ENCODE assay signal across 21 cellular contexts in the genomic region with DNA sequence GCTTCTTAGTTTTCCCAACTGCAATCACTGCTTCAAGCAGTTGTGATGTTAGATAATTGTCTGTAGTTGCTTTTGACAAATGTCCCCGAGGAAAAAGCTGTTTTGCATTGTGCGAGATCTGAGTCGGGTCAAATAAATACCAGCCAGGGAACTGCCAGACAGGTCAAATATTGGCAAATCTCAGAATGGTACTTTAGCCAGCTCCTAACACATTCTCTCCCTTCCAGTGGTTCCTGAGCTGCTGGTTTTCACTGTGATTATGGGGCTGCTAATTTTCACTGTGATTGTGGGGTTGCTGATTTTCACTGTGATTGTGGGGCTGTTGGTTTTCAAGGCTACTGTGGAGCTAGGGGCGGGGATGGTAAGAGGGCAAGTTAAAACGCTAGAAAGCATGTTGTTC. TPM values are rescaled to one million over a fixed set of nuclear protein-coding genes. Genes with fewer than 3 reads are reported as not detected.
DNase-seq lines count a peak whose midpoint lies in the region; ATAC-seq, FAIRE-seq and TF ChIP-seq lines count a peak whose summit lies in the region.
"Had no signal": no experiment of that assay in that cellular context is flagged by ENCODE, and none has a peak within 500 bp of the region (broad histone marks: within the 10 kb centered on the region; RNA-seq: fewer than 3 reads in every experiment).

No MANE protein-coding gene starts in this region.

- H3K56ac ChIP-seq in H1 (replicated peaks; ENCODE audit: insufficient read length, low read depth, low read length) = no peak overlapping the region
- no peak overlapping the region for H3K56ac ChIP-seq in mesendoderm (ENCODE audit: low read length)

- no peaks in the 10 kb centered on the region for H3K23me2 ChIP-seq in H1 (ENCODE audit: low read depth, low read length)

- H2BK12ac ChIP-seq in H1 (ENCODE audit: low read depth, low read length) = no peak overlapping the region

- H3K79me1 ChIP-seq in H1 (ENCODE audit: low read depth, low read length) (no peaks in the 10 kb centered on the region), mesendoderm (ENCODE audit: low read length) (no peaks in the 10 kb centered on the region)

- no peak for ATAC-seq in HG02798 (IDR thresholded peaks at IDR 0.05; ENCODE audit: poor library complexity, unreplicated experiment)
- ATAC-seq: A549 had no signal

- POLR2A ChIA-PET in H1 (lab: Charles Lee; ENCODE audit: partially characterized antibody) = interaction anchor here (1.1 to 1.4 kb wide), 2 partner anchors 13 to 15 kb away, joined by 3 read pairs; no protein-coding TSS in a partner anchor

- FAIRE-seq in H1 (lab: Jason Lieb, UNC) = no peak
- FAIRE-seq: D721Med, G401.6, GM12891, GM19239, H54 had no signal

- 95% methylated on average over 5 of the region's 5 CpGs; no CpG with 5 or more reads in 1 of the 2 experiments for WGBS in H1 (ENCODE audit: extremely low coverage in 1 of 2, insufficient coverage in 1 of 2, insufficient read length in 1 of 2, insufficient replicate concordance in 2 of 2, low coverage in 1 of 2, low lambda C conversion rate in 2 of 2, missing lambda C conversion rate in 1 of 2), 2 experiments
- no CpG with 5 or more reads among the region's 5 CpGs for WGBS in mesendoderm (ENCODE audit: extremely low coverage, insufficient coverage, low lambda C conversion rate)

- DNase-seq in NCI-H2227 (lab: John Stamatoyannopoulos, UW; ENCODE audit: unreplicated experiment) = peak; percentile 10
- DNase-seq in NCI-H2227 treated with DMSO at 0.1 percent for 48 hours (lab: John Stamatoyannopoulos, UW) = no peak
- DNase-seq in H1 (ENCODE audit: low read depth in 1 of 2, low spot score in 2 of 2) = no peak
- DNase-seq in mesendoderm = peak; percentile 55
- no peak for DNase-seq in activated T-cell treated with anti-CD3 and anti-CD28 coated beads, Interleukin-2, amount 50 U/mL, for 48 hours
- DNase-seq in dorsolateral prefrontal cortex = no peak
- DNase-seq: AML-193; Caco-2; CD4-positive, alpha-beta T cell; HCEC 1CT had no signal

- H2AK5ac ChIP-seq in H1 (ENCODE audit: low read depth, low read length) = no peak overlapping the region
- H2AK5ac ChIP-seq in mesendoderm (ENCODE audit: low read length) = no peak overlapping the region

- H3K4me3 ChIP-seq in H1 (ENCODE audit: extremely low read depth in 1 of 4, insufficient read depth in 2 of 4, low read depth in 3 of 4, low read length in 4 of 4) (no peak overlapping the region), mesendoderm (ENCODE audit: low read length) (no peak overlapping the region), parathyroid adenoma (ENCODE audit: low read depth, low read length) (no peak overlapping the region), dorsolateral prefrontal cortex (no peak overlapping the region)
- H3K4me3 ChIP-seq: A549 had no signal

- no peak overlapping the region for H3K9ac ChIP-seq in H1 (replicated peaks in 1 of 4; ENCODE audit: extremely low read depth in 1 of 4, low read depth in 3 of 4, low read length in 3 of 4)
- no peak overlapping the region for H3K9ac ChIP-seq in mesendoderm (ENCODE audit: low read length)
- no peak overlapping the region for H3K9ac ChIP-seq in parathyroid adenoma

- intact Hi-C loops in dorsolateral prefrontal cortex (cut with DNase I) = loop anchor here in 1 of 2 donors (5.0 kb wide), 1 partner anchor 1014 kb away; no protein-coding TSS in a partner anchor

- H3K27me3 ChIP-seq in H1 (replicated peaks in 1 of 4; ENCODE audit: control insufficient read depth in 3 of 4, extremely low read depth in 1 of 4, insufficient read depth in 3 of 4, low read length in 3 of 4) (no peaks in the 10 kb centered on the region), mesendoderm (ENCODE audit: insufficient read depth, low read length, poor library complexity) (no peaks in the 10 kb centered on the region), parathyroid adenoma (ENCODE audit: control insufficient read depth, insufficient read depth, low read length) (no peaks in the 10 kb centered on the region), dorsolateral prefrontal cortex (peaks cover 0 to 8% (median 0%) of the 10 kb centered on the region in 45 donors)

- no peak overlapping the region for H2BK20ac ChIP-seq in H1 (ENCODE audit: low read length)

- TF ChIP-seq EP300 in H1 (IDR thresholded peaks at IDR 0.05; ENCODE audit: borderline replicate concordance in 1 of 2, low read depth in 2 of 2, low read length in 2 of 2) = no peak

- no peaks in the 10 kb centered on the region for H3K4me1 ChIP-seq in H1 (replicated peaks in 1 of 4; ENCODE audit: control insufficient read depth in 3 of 4, insufficient read depth in 4 of 4, low read length in 3 of 4)
- no peaks in the 10 kb centered on the region for H3K4me1 ChIP-seq in mesendoderm (ENCODE audit: control insufficient read depth, low read depth, low read length)
- peaks cover 5% of the 10 kb centered on the region for H3K4me1 ChIP-seq in parathyroid adenoma
- H3K4me1 ChIP-seq: A549, Caco-2 had no signal

- TF ChIP-seq RAD21 in H1 (IDR thresholded peaks at IDR 0.05 in 1 of 2, conservative IDR thresholded peaks at IDR 0.05 in 1 of 2; ENCODE audit: low read depth in 2 of 2, low read length in 2 of 2) = no peak

- H2BK120ac ChIP-seq in H1 (replicated peaks; ENCODE audit: low read depth, low read length) = no peak overlapping the region
- no peak overlapping the region for H2BK120ac ChIP-seq in mesendoderm (ENCODE audit: low read depth, low read length)

- H2BK15ac ChIP-seq in H1 (ENCODE audit: low read length) = no peak overlapping the region
- no peak overlapping the region for H2BK15ac ChIP-seq in mesendoderm (replicated peaks; ENCODE audit: low read depth)

- CTCF ChIA-PET in H1 (lab: Charles Lee; ENCODE audit: partially characterized antibody) = interaction anchor here (0.9 to 1.9 kb wide), 5 partner anchors 56 to 129 kb away, joined by 3 to 6 read pairs (median 4); no protein-coding TSS in a partner anchor

- H3K4me2 ChIP-seq in H1 (ENCODE audit: insufficient read depth in 1 of 2, low read depth in 2 of 2, low read length in 2 of 2) (no peak overlapping the region), mesendoderm (ENCODE audit: low read length) (no peak overlapping the region), parathyroid adenoma (ENCODE audit: low read length) (no peak overlapping the region)
- H3K4me2 ChIP-seq: A549 had no signal

- H4K8ac ChIP-seq in H1 (ENCODE audit: extremely low read depth, insufficient read depth, low read length) = no peak overlapping the region
- no peak overlapping the region for H4K8ac ChIP-seq in mesendoderm (ENCODE audit: low read depth, low read length)

- no peak overlapping the region for H4K5ac ChIP-seq in H1 (ENCODE audit: insufficient read length, low read depth, low read length)
- H4K5ac ChIP-seq in mesendoderm (ENCODE audit: low read length) = no peak overlapping the region

- H3K14ac ChIP-seq in H1 (ENCODE audit: insufficient read length) = no peak overlapping the region

- no peaks in the 10 kb centered on the region for H4K20me1 ChIP-seq in H1 (replicated peaks in 1 of 2; ENCODE audit: control insufficient read depth in 1 of 2, insufficient read depth in 2 of 2, low read length in 2 of 2)

- H2AFZ ChIP-seq in H1 (ENCODE audit: low read length) (peak overlapping the region; percentile 19; the same call in 1 of the 2 replicates), parathyroid adenoma (peak overlapping the region; percentile 45)

- TF ChIP-seq CTCF in H1 (IDR thresholded peaks at IDR 0.05; ENCODE audit: control extremely low read depth in 1 of 3, insufficient read depth in 1 of 3, low read depth in 1 of 3, low read length in 3 of 3) (no peak), parathyroid adenoma (IDR thresholded peaks at IDR 0.05) (no peak), dorsolateral prefrontal cortex (IDR thresholded peaks at IDR 0.05 in 54 of 56, conservative IDR thresholded peaks at IDR 0.05 in 2 of 56; ENCODE audit: low read depth in 1 of 56, partially characterized antibody in 56 of 56) (no peak)

- H3K4ac ChIP-seq in H1 (replicated peaks; ENCODE audit: insufficient read length, low read depth, low read length) = no peak overlapping the region
- H3K4ac ChIP-seq in mesendoderm (ENCODE audit: low read depth, low read length) = no peak overlapping the region

- no peak for TF ChIP-seq POLR2A in H1 (IDR thresholded peaks at IDR 0.05; ENCODE audit: control extremely low read depth in 1 of 2, low read depth in 2 of 2, low read length in 2 of 2)

- H3K27ac ChIP-seq in H1 (ENCODE audit: low read depth, low read length) (no peak overlapping the region), mesendoderm (ENCODE audit: low read depth, low read length) (no peak overlapping the region), parathyroid adenoma (no peak overlapping the region), dorsolateral prefrontal cortex (no peak overlapping the region)
- H3K27ac ChIP-seq: 22Rv1, C4-2B had no signal

- H3K36me3 ChIP-seq in H1 (ENCODE audit: control insufficient read depth in 2 of 4, insufficient read depth in 4 of 4, low read length in 3 of 4) (no peaks in the 10 kb centered on the region), mesendoderm (ENCODE audit: control insufficient read depth, insufficient read depth, low read length) (no peaks in the 10 kb centered on the region), parathyroid adenoma (ENCODE audit: control insufficient read depth, insufficient read depth, low read length) (no peaks in the 10 kb centered on the region)

- H3K23ac ChIP-seq in H1 (ENCODE audit: insufficient read length) (no peak overlapping the region), mesendoderm (ENCODE audit: low read length) (no peak overlapping the region)

- H2BK5ac ChIP-seq in H1 (ENCODE audit: low read depth, low read length) = no peak overlapping the region
- H2BK5ac ChIP-seq in mesendoderm (ENCODE audit: low read length) = no peak overlapping the region

- H3K79me2 ChIP-seq in H1 (ENCODE audit: control insufficient read depth in 1 of 2, insufficient read depth in 2 of 2, low read length in 2 of 2) (no peaks in the 10 kb centered on the region), mesendoderm (ENCODE audit: control insufficient read depth, insufficient read depth, low read length) (no peaks in the 10 kb centered on the region), parathyroid adenoma (no peaks in the 10 kb centered on the region)

- no peak overlapping the region for H4K91ac ChIP-seq in H1 (replicated peaks; ENCODE audit: insufficient read length, low read length)

- H3K18ac ChIP-seq in H1 (ENCODE audit: extremely low read depth, low read length) (no peak overlapping the region), mesendoderm (ENCODE audit: low read length) (no peak overlapping the region)

- H3K9me3 ChIP-seq in H1 (ENCODE audit: insufficient read depth in 2 of 2, low read depth in 1 of 2, low read length in 1 of 2) (no peaks in the 10 kb centered on the region), parathyroid adenoma (ENCODE audit: control insufficient read depth, low read length) (no peaks in the 10 kb centered on the region)
- H3K9me3 ChIP-seq: A549, Caco-2 had no signal

RNA-seq across cellular contexts. Expression of a gene that starts 14.3 kb away (rescaled TPM):
- total RNA-seq in H1 (2021; fragmentation: NEBNext Ultra II Directional; extraction: Animal tissue kit (Norgen Biotek cat#: 25700)) = 1.5 and 1.8 TPM in 2 replicates
- 0.51 and 0.99 TPM in 2 replicates for polyA plus RNA-seq in H1 (2011; rRNA removed)
- 0.90 TPM for polyA plus RNA-seq in H1 (2011; cell fraction: cytosol; rRNA removed)
- polyA plus RNA-seq in H1 (2011; cell fraction: nucleus; rRNA removed) = 1.2 TPM
- polyA plus RNA-seq in H1 (2012, experiment 1 of 2) = 0.75 to 1.2 TPM (median 1.0 TPM) in 4 replicates
- polyA plus RNA-seq in H1 (2012, experiment 2 of 2) = 0.55 TPM
- 1.1 TPM for polyA plus RNA-seq in H1 (2013, experiment 1 of 2)
- polyA plus RNA-seq in H1 (2013, experiment 2 of 2) = 1.1 TPM
- polyA minus RNA-seq in H1 (2011; rRNA and poly(A)+ RNA removed) = 0.98 TPM in 2 replicates
- polyA minus RNA-seq in H1 (2011; cell fraction: cytosol; rRNA and poly(A)+ RNA removed) = 1.5 TPM
- polyA minus RNA-seq in H1 (2011; cell fraction: nucleus; rRNA and poly(A)+ RNA removed) = 3.3 TPM
- polyA plus RNA-seq in mesendoderm (2013, experiment 1 of 2) = 0.35 TPM
- 0.52 TPM for polyA plus RNA-seq in mesendoderm (2013, experiment 2 of 2)
- 1 to 10 TPM in 25 of 120 experiments, under 1 TPM in 84, not detected in 11; 0.19 to 2.1 (median 0.63) TPM for total RNA-seq in dorsolateral prefrontal cortex
- total RNA-seq: CD4-positive, alpha-beta T cell had no signal
- polyA plus RNA-seq: BJ had no signal

Comparison
In these comparisons a context has a peak if more than half of its experiments do, and no peak if none do; other contexts are left out.
1. DNase-seq: peak in NCI-H2227 (single experiment) and mesendoderm (single experiment); none in NCI-H2227 treated with DMSO at 0.1 percent for 48 hours (single experiment), H1 (0 of 2), activated T-cell treated with anti-CD3 and anti-CD28 coated beads, Interleukin-2, amount 50 U/mL, for 48 hours (0 of 2) and dorsolateral prefrontal cortex (0 of 10).